8 cellular contexts compared by ENCODE assay signal in genomic region chr16:1972490-1972877, GRCh38. TPM values are rescaled to one million over a fixed set of nuclear protein-coding genes. Genes with fewer than 3 reads are reported as not detected.
DNase-seq lines count a peak whose midpoint lies in the region; ATAC-seq and TF ChIP-seq lines count a peak whose summit lies in the region.

No MANE protein-coding gene starts in this region.

- peaks cover 36% of the 10 kb centered on the region for H3K36me3 ChIP-seq in WERI-Rb-1
- H3K36me3 ChIP-seq in gastroesophageal sphincter, result peaks cover 0 to 40% of the 10 kb centered on the region in 2 donors
- peaks cover 35% of the 10 kb centered on the region for H3K36me3 ChIP-seq in skeletal muscle satellite cell (ENCODE audit: insufficient read depth, low read length)

- H3K4me3 ChIP-seq in WERI-Rb-1 (ENCODE audit: low read depth, low read length), result peak overlapping the region; percentile 76
- H3K4me3 ChIP-seq in gastroesophageal sphincter, result peak overlapping the region; percentile 73 to 99
- peak overlapping the region; percentile 78 for H3K4me3 ChIP-seq in skeletal muscle satellite cell (ENCODE audit: low read length)

- peak overlapping the region; percentile 92 for H3K4me3 Mint-ChIP-seq in activated CD8-positive, alpha-beta memory T cell treated with anti-CD3 and anti-CD28 coated beads, Interleukin-2, amount 10 ng/mL, durations not matched to agents 7 days and 5 days

- H3K9me3 ChIP-seq in WERI-Rb-1 (ENCODE audit: severe bottlenecking), result no peaks in the 10 kb centered on the region
- H3K9me3 ChIP-seq in gastroesophageal sphincter, result no peaks in the 10 kb centered on the region
- no peaks in the 10 kb centered on the region for H3K9me3 ChIP-seq in skeletal muscle satellite cell (replicated peaks; ENCODE audit: low read length)

- peak; percentile 6 for ATAC-seq in activated CD8-positive, alpha-beta memory T cell treated with anti-CD3 and anti-CD28 coated beads, Interleukin-2, amount 10 ng/mL, durations not matched to agents 7 days and 5 days
- ATAC-seq in gastroesophageal sphincter (no peak), HG03045 (IDR thresholded peaks at IDR 0.05; ENCODE audit: unreplicated experiment) (no peak)

- H3K9ac ChIP-seq in skeletal muscle satellite cell (ENCODE audit: low read depth, low read length), result peak overlapping the region; percentile 90

- peaks cover 25% of the 10 kb centered on the region for H3K4me1 Mint-ChIP-seq in activated CD8-positive, alpha-beta memory T cell treated with anti-CD3 and anti-CD28 coated beads, Interleukin-2, amount 10 ng/mL, durations not matched to agents 7 days and 5 days

- CTCF ChIA-PET in activated CD8-positive, alpha-beta memory T cell treated with anti-CD3 and anti-CD28 coated beads, Interleukin-2, amount 10 ng/mL, durations not matched to agents 7 days and 5 days (lab: Charles Lee), result interaction anchor here (0.9 to 2.0 kb wide), 5 partner anchors 11 to 50 kb away, joined by 3 to 13 read pairs (median 3); partner anchors contain the start of genes GFER and MSRB1

- TF ChIP-seq EP300 in gastroesophageal sphincter (IDR thresholded peaks at IDR 0.05), result no peak

- no peaks in the 10 kb centered on the region for H3K9me3 Mint-ChIP-seq in activated CD8-positive, alpha-beta memory T cell treated with anti-CD3 and anti-CD28 coated beads, Interleukin-2, amount 10 ng/mL, durations not matched to agents 7 days and 5 days (ENCODE audit: low read depth)

- WGBS in gastroesophageal sphincter (ENCODE audit: low coverage in 1 of 2), 2 donors, result 0% methylated on average over 5 to 13 of the region's 22 CpGs

- H3K36me3 Mint-ChIP-seq in activated CD8-positive, alpha-beta memory T cell treated with anti-CD3 and anti-CD28 coated beads, Interleukin-2, amount 10 ng/mL, durations not matched to agents 7 days and 5 days, result peaks cover 3% of the 10 kb centered on the region

- peak overlapping the region; percentile 90 for H3K4me2 ChIP-seq in skeletal muscle satellite cell (ENCODE audit: low read length)

- H3K4me1 ChIP-seq in gastroesophageal sphincter (peaks cover 0 to 35% (median 21%) of the 10 kb centered on the region in 3 donors), skeletal muscle satellite cell (ENCODE audit: control insufficient read depth, insufficient read depth, low read length) (peaks cover 8% of the 10 kb centered on the region)

- TF ChIP-seq CTCF in WERI-Rb-1 (IDR thresholded peaks at IDR 0.05; ENCODE audit: low read depth, low read length) (no peak), gastroesophageal sphincter (IDR thresholded peaks at IDR 0.05) (no peak)

- no peaks in the 10 kb centered on the region for H3K27me3 ChIP-seq in WERI-Rb-1 (ENCODE audit: insufficient read depth, low read depth, severe bottlenecking)
- H3K27me3 ChIP-seq in gastroesophageal sphincter, result peaks cover 37% of the 10 kb centered on the region
- no peaks in the 10 kb centered on the region for H3K27me3 ChIP-seq in skeletal muscle satellite cell (ENCODE audit: control insufficient read depth, insufficient read depth, low read length)

- H3K27ac ChIP-seq in WERI-Rb-1 (peak overlapping the region; percentile 73), gastroesophageal sphincter (peak overlapping the region in 3 of 4 donors; percentile 88 to 97 (median 95))

- peak overlapping the region; percentile 98 for H3K27ac Mint-ChIP-seq in activated CD8-positive, alpha-beta memory T cell treated with anti-CD3 and anti-CD28 coated beads, Interleukin-2, amount 10 ng/mL, durations not matched to agents 7 days and 5 days

- TF ChIP-seq POLR2A in gastroesophageal sphincter (IDR thresholded peaks at IDR 0.05), result no peak

- DNase-seq in activated CD8-positive, alpha-beta memory T cell treated with anti-CD3 and anti-CD28 coated beads, Interleukin-2, amount 10 ng/mL, durations not matched to agents 7 days and 5 days, result no peak
- DNase-seq in activated CD8-positive, alpha-beta memory T cell treated with anti-CD3 and anti-CD28 coated beads, Interleukin-2, amount 50 U/mL, for 48 hours, result no peak
- DNase-seq in WERI-Rb-1, result no peak
- no peak for DNase-seq in NCI-H2171 treated with DMSO at 0.1 percent for 48 hours (lab: John Stamatoyannopoulos, UW)
- no peak for DNase-seq in GM19240 (ENCODE audit: insufficient read length, low spot score)

- H3K27me3 Mint-ChIP-seq in activated CD8-positive, alpha-beta memory T cell treated with anti-CD3 and anti-CD28 coated beads, Interleukin-2, amount 10 ng/mL, durations not matched to agents 7 days and 5 days, result no peaks in the 10 kb centered on the region

RNA-seq across cellular contexts. Expression of gene TBL3, which starts 0.6 kb away (rescaled TPM):
- total RNA-seq in activated CD8-positive, alpha-beta memory T cell treated with anti-CD3 and anti-CD28 coated beads, Interleukin-2, amount 10 ng/mL, durations not matched to agents 7 days and 5 days, result 10 to 100 TPM; 41.9 to 42.3 TPM
- total RNA-seq in gastroesophageal sphincter, result 10 to 100 TPM; 26.7 to 38.6 (median 33.2) TPM
- total RNA-seq in skeletal muscle satellite cell (2012; rRNA removed), result 45.9 and 58.6 TPM in 2 replicates

RNA-seq across cellular contexts. Expression of gene RNF151, which starts 5.8 kb away (rescaled TPM):
- not detected for total RNA-seq in activated CD8-positive, alpha-beta memory T cell treated with anti-CD3 and anti-CD28 coated beads, Interleukin-2, amount 10 ng/mL, durations not matched to agents 7 days and 5 days
- not detected for total RNA-seq in gastroesophageal sphincter
- not detected in 2 replicates for total RNA-seq in skeletal muscle satellite cell (2012; rRNA removed)

RNA-seq across cellular contexts. Expression of gene RPS2, which starts 7.9 kb away (rescaled TPM):
- 1,000 to 10,000 TPM; 2,823 to 3,048 TPM for total RNA-seq in activated CD8-positive, alpha-beta memory T cell treated with anti-CD3 and anti-CD28 coated beads, Interleukin-2, amount 10 ng/mL, durations not matched to agents 7 days and 5 days
- 1,000 to 10,000 TPM in 3 of 4 donors, 100 to 1,000 TPM in 1; 899 to 1,585 (median 1,295) TPM for total RNA-seq in gastroesophageal sphincter
- total RNA-seq in skeletal muscle satellite cell (2012; rRNA removed), result 2,562 and 3,486 TPM in 2 replicates

RNA-seq across cellular contexts. Expression of gene NOXO1, which starts 8.8 kb away (rescaled TPM):
- total RNA-seq in activated CD8-positive, alpha-beta memory T cell treated with anti-CD3 and anti-CD28 coated beads, Interleukin-2, amount 10 ng/mL, durations not matched to agents 7 days and 5 days, result under 1 TPM in 1 of 2 experiments, not detected in 1; 0.26 TPM
- total RNA-seq in gastroesophageal sphincter, result 1 to 10 TPM in 2 of 4 donors, not detected in 2; 1.0 to 1.1 TPM
- not detected in 2 replicates for total RNA-seq in skeletal muscle satellite cell (2012; rRNA removed)

RNA-seq across cellular contexts. Expression of gene GFER, which starts 11.5 kb away (rescaled TPM):
- total RNA-seq in activated CD8-positive, alpha-beta memory T cell treated with anti-CD3 and anti-CD28 coated beads, Interleukin-2, amount 10 ng/mL, durations not matched to agents 7 days and 5 days, result 10 to 100 TPM; 33.5 to 40.9 TPM
- total RNA-seq in gastroesophageal sphincter, result 10 to 100 TPM; 12.8 to 45.6 (median 25.1) TPM
- 10.1 and 13.1 TPM in 2 replicates for total RNA-seq in skeletal muscle satellite cell (2012; rRNA removed)
